ENCODE assay signal across 8 cellular contexts in genomic region chr9:109101810-109102209, GRCh38. TPM values are rescaled to one million over a fixed set of nuclear protein-coding genes. Genes with fewer than 3 reads are reported as not detected.
DNase-seq lines count a peak whose midpoint lies in the region; ATAC-seq and TF ChIP-seq lines count a peak whose summit lies in the region.

No MANE protein-coding gene starts in this region.

- peaks cover 0 to 31% of the 10 kb centered on the region in 2 donors for H3K36me3 ChIP-seq in psoas muscle (ENCODE audit: insufficient read depth in 1 of 2, low read depth in 1 of 2)

- peaks cover 11% of the 10 kb centered on the region for H3K36me3 Mint-ChIP-seq in chondrocyte (ENCODE audit: low read depth)

- H3K27ac ChIP-seq in psoas muscle: peak overlapping the region; percentile 76

- no peaks in the 10 kb centered on the region for H3K27me3 ChIP-seq in psoas muscle (ENCODE audit: insufficient read depth in 3 of 3, low read length in 2 of 3)

- ATAC-seq in GM18868 (IDR thresholded peaks at IDR 0.05; ENCODE audit: unreplicated experiment) (peak; percentile 79), HG02623 (IDR thresholded peaks at IDR 0.05; ENCODE audit: unreplicated experiment) (peak; percentile 75), psoas muscle (no peak)

- no peaks in the 10 kb centered on the region for H3K27me3 Mint-ChIP-seq in chondrocyte (ENCODE audit: low read depth)

- H3K4me3 ChIP-seq in psoas muscle: no peak overlapping the region

- no peaks in the 10 kb centered on the region for H3K9me3 ChIP-seq in psoas muscle

- H3K4me1 Mint-ChIP-seq in chondrocyte (ENCODE audit: low read depth): peaks cover 46% of the 10 kb centered on the region

- intact Hi-C loops in psoas muscle (cut with DNase I) (loop anchor here in 1 of 2 donors (2.0 kb wide), 1 partner anchor 75 kb away; no protein-coding TSS in a partner anchor), head of caudate nucleus (cut with DNase I) (no loop called here)

- no peak for TF ChIP-seq CTCF in chondrocyte (IDR thresholded peaks at IDR 0.05)
- TF ChIP-seq CTCF in psoas muscle (IDR thresholded peaks at IDR 0.05): no peak

- H3K4me1 ChIP-seq in psoas muscle: peaks cover 57% of the 10 kb centered on the region

- H3K9me3 Mint-ChIP-seq in chondrocyte (ENCODE audit: low read depth): peaks cover 2% of the 10 kb centered on the region

- WGBS in psoas muscle, 3 donors: 29 to 60% (median 54%) methylated on average over 3 of the region's 3 CpGs

- peak; percentile 35 for DNase-seq in NCI-H2029 treated with DMSO at 0.1 percent for 48 hours (lab: John Stamatoyannopoulos, UW)
- DNase-seq in chondrocyte (ENCODE audit: low spot score): no peak
- no peak for DNase-seq in psoas muscle
- DNase-seq in NCI-H2107 (lab: John Stamatoyannopoulos, UW): no peak
- DNase-seq in stimulated activated CD4-positive, alpha-beta T cell treated with anti-CD3 and anti-CD28 coated beads, Interleukin-4, amount 100 ng/mL, for 24 hours: no peak
- no peak for DNase-seq in head of caudate nucleus

- peak overlapping the region; percentile 52 for H3K27ac Mint-ChIP-seq in chondrocyte (ENCODE audit: unreplicated experiment)

- H3K4me3 Mint-ChIP-seq in chondrocyte (ENCODE audit: unreplicated experiment): no peak overlapping the region

RNA-seq across cellular contexts. Expression of gene TMEM245, which starts 17.9 kb away (rescaled TPM):
- 39.6 to 48.3 TPM (median 43.8 TPM) in 3 replicates for total RNA-seq in chondrocyte
- total RNA-seq in psoas muscle: 10 to 100 TPM; 32.4 to 77.8 (median 44.3) TPM
- polyA plus RNA-seq in psoas muscle: 10 to 100 TPM in 2 of 3 donors, 1 to 10 TPM in 1; 6.0 to 58.0 (median 16.8) TPM

Comparison
In these comparisons a context has a peak if more than half of its experiments do, and no peak if none do; other contexts are left out.
1. ATAC-seq: peak in GM18868 (single experiment) and HG02623 (single experiment); none in psoas muscle (0 of 4).